ENCODE assay signal across 10 cellular contexts in genomic region chr9:14326264-14326826, GRCh38. TPM values are rescaled to one million over a fixed set of nuclear protein-coding genes. Genes with fewer than 3 reads are reported as not detected.
A peak's percentile ranks its signal among the peaks of the same experiment; 100 is the strongest.
DNase-seq lines count a peak whose midpoint lies in the region; ATAC-seq, FAIRE-seq and TF ChIP-seq lines count a peak whose summit lies in the region.
"Had no signal": no experiment of that assay in that cellular context is flagged by ENCODE, and none has a peak within 500 bp of the region (broad histone marks: within the 10 kb centered on the region; RNA-seq: fewer than 3 reads in every experiment).

No MANE protein-coding gene starts in this region.

- BruUV-seq in MCF 10A (replicated peaks; lab: Mats Ljungman, UMichigan), result no TSS peak

- H3K4me3 Mint-ChIP-seq in MCF 10A (ENCODE audit: unreplicated experiment), result no peak overlapping the region
- H3K4me3 Mint-ChIP-seq in type B pancreatic cell, result no peak overlapping the region
- H3K4me3 Mint-ChIP-seq: natural killer cell had no signal

- no peaks in the 10 kb centered on the region for H3K36me3 ChIP-seq in ascending aorta
- H3K36me3 ChIP-seq: upper lobe of right lung had no signal

- H3K4me3 ChIP-seq in A549, result no peak overlapping the region
- H3K4me3 ChIP-seq in ascending aorta, result peak overlapping the region in 1 of 2 donors; percentile 5
- H3K4me3 ChIP-seq: upper lobe of right lung had no signal

- 60% methylated on average over 3 of the region's 3 CpGs for WGBS in A549 (ENCODE audit: missing lambda C conversion rate)

- no peak for FAIRE-seq in A549 (lab: Jason Lieb, UNC)

- TF ChIP-seq POLR2A in A549 (IDR thresholded peaks at IDR 0.05; ENCODE audit: low read length), result no peak

- ATAC-seq in A549 (no peak), GM19438 (IDR thresholded peaks at IDR 0.05; ENCODE audit: low read depth, unreplicated experiment) (peak; percentile 26), GM21526 (IDR thresholded peaks at IDR 0.05; ENCODE audit: low FRiP score, unreplicated experiment) (no peak)
- ATAC-seq: upper lobe of right lung had no signal

- TF ChIP-seq CTCF in A549 (IDR thresholded peaks at IDR 0.05) (no peak), MCF 10A (IDR thresholded peaks at IDR 0.05; ENCODE audit: unreplicated experiment) (no peak), type B pancreatic cell (conservative IDR thresholded peaks at IDR 0.05) (no peak), ascending aorta (IDR thresholded peaks at IDR 0.05) (no peak)

- peaks cover 27% of the 10 kb centered on the region for H3K4me1 ChIP-seq in A549
- H3K4me1 ChIP-seq in ascending aorta, result peaks cover 4 to 10% of the 10 kb centered on the region in 2 donors

- H3K36me3 Mint-ChIP-seq in MCF 10A (ENCODE audit: insufficient read depth, unreplicated experiment) (no peaks in the 10 kb centered on the region), type B pancreatic cell (no peaks in the 10 kb centered on the region)
- H3K36me3 Mint-ChIP-seq: natural killer cell had no signal

- peak overlapping the region; percentile 0 to 28; a peak in 2 of 6 replicates for H3K27ac ChIP-seq in A549
- H3K27ac ChIP-seq in ascending aorta, result peak overlapping the region in 1 of 2 donors; percentile 57
- H3K27ac ChIP-seq: upper lobe of right lung had no signal

- CTCF ChIA-PET in A549 (lab: Yijun Ruan, JAX) (interaction anchor here (1.4 to 2.3 kb wide), 3 partner anchors 21 to 27 kb away, joined by 4 to 11 read pairs (median 5); no protein-coding TSS in a partner anchor), MCF 10A (lab: Yijun Ruan, JAX) (interaction anchor here (0.6 to 5.4 kb wide), 9 partner anchors 15 to 1281 kb away, joined by 3 to 35 read pairs (median 3); no protein-coding TSS in a partner anchor)

- no peaks in the 10 kb centered on the region for H3K9me3 ChIP-seq in A549
- no peaks in the 10 kb centered on the region for H3K9me3 ChIP-seq in ascending aorta
- H3K9me3 ChIP-seq: upper lobe of right lung had no signal

- POLR2A ChIA-PET in A549 (lab: Yijun Ruan, JAX) (interaction anchor here (0.6 to 1.2 kb wide), 5 partner anchors 10 to 1291 kb away, joined by 4 to 6 read pairs (median 5); no protein-coding TSS in a partner anchor), MCF 10A (lab: Yijun Ruan, JAX) (interaction anchor here (0.6 to 4.3 kb wide), 13 partner anchors 12 to 682 kb away, joined by 3 to 53 read pairs (median 4); partner anchors contain the start of gene NFIB)

- no peak for TF ChIP-seq EP300 in A549 (IDR thresholded peaks at IDR 0.05)

- peak overlapping the region; percentile 43 for H3K4me2 ChIP-seq in A549

- 0 out of 5 replicates have a peak, but pooled peaks of 1 of the 2 experiments have one; percentile 11 for TF ChIP-seq RAD21 in A549 (conservative IDR thresholded peaks at IDR 0.05 in 1 of 2, IDR thresholded peaks at IDR 0.05 in 1 of 2)

- no peaks in the 10 kb centered on the region for H3K27me3 Mint-ChIP-seq in MCF 10A (ENCODE audit: insufficient read depth, unreplicated experiment)
- H3K27me3 Mint-ChIP-seq in type B pancreatic cell, result peaks cover 5% of the 10 kb centered on the region

- intact Hi-C loops in MCF 10A (cut with micrococcal nuclease), result loop anchor here (10.0 kb wide), 2 partner anchors 382 to 462 kb away; no protein-coding TSS in a partner anchor
- intact Hi-C loops in ascending aorta (cut with DNase I), result loop anchor here (10.0 kb wide), 1 partner anchor 422 kb away; no protein-coding TSS in a partner anchor

- H3K27ac Mint-ChIP-seq in MCF 10A (ENCODE audit: low read depth, unreplicated experiment) (no peak overlapping the region), type B pancreatic cell (no peak overlapping the region)
- H3K27ac Mint-ChIP-seq: natural killer cell had no signal

- peak in 1 of 2 experiments; percentile 47 for DNase-seq in A549 (ENCODE audit: low read depth in 1 of 2, low spot score in 1 of 2)
- peak; percentile 93 for DNase-seq in NCI-H2029 (lab: John Stamatoyannopoulos, UW)
- DNase-seq in MCF 10A (ENCODE audit: unreplicated experiment), result peak; percentile 76
- no peak for DNase-seq in type B pancreatic cell (ENCODE audit: extremely low spot score, unreplicated experiment)
- DNase-seq in ascending aorta (ENCODE audit: low spot score in 2 of 2), result no peak
- no peak for DNase-seq in NCI-H524 treated with DMSO at 0.1 percent for 48 hours (lab: John Stamatoyannopoulos, UW)
- DNase-seq: natural killer cell, upper lobe of right lung had no signal

- H3K27me3 ChIP-seq in ascending aorta, result no peaks in the 10 kb centered on the region
- H3K27me3 ChIP-seq: upper lobe of right lung had no signal

- H3K4me1 Mint-ChIP-seq in MCF 10A (ENCODE audit: insufficient read depth, unreplicated experiment) (peaks cover 22% of the 10 kb centered on the region), type B pancreatic cell (ENCODE audit: unreplicated experiment) (peaks cover 9% of the 10 kb centered on the region)

- H3K9me3 Mint-ChIP-seq in MCF 10A (ENCODE audit: unreplicated experiment) (no peaks in the 10 kb centered on the region), type B pancreatic cell (no peaks in the 10 kb centered on the region)
- H3K9me3 Mint-ChIP-seq: natural killer cell had no signal

TF ChIP-seq in A549, 52 proteins besides CTCF, POLR2A, EP300 and RAD21:
- TF ChIP-seq TP53 (CRISPR knock-in tag; IDR thresholded peaks at IDR 0.05) (no peak), MAX (IDR thresholded peaks at IDR 0.05) (no peak), JUNB (IDR thresholded peaks at IDR 0.05) (peak; percentile 28; the same call in 1 of the 2 replicates), ZFP36 (IDR thresholded peaks at IDR 0.05; ENCODE audit: borderline replicate concordance, partially characterized antibody) (no peak), FOSL2 (IDR thresholded peaks at IDR 0.05) (no peak), FOSL2 (CRISPR knock-in tag; IDR thresholded peaks at IDR 0.05) (0 out of 2 replicates have a peak, but pooled peaks have one; percentile 30), PBX3 (IDR thresholded peaks at IDR 0.05) (no peak), ZSCAN20 (CRISPR knock-in tag; IDR thresholded peaks at IDR 0.05) (no peak), HDAC2 (IDR thresholded peaks at IDR 0.05) (no peak), FOXS1 (CRISPR knock-in tag; IDR thresholded peaks at IDR 0.05) (no peak), BHLHE40 (IDR thresholded peaks at IDR 0.05; ENCODE audit: low read depth, low read length) (no peak), HMGXB4 (CRISPR knock-in tag; IDR thresholded peaks at IDR 0.05; ENCODE audit: borderline replicate concordance) (no peak), JUN (IDR thresholded peaks at IDR 0.05) (no peak), E2F6 (IDR thresholded peaks at IDR 0.05; ENCODE audit: borderline replicate concordance, low read depth) (no peak), ZC3H11A (IDR thresholded peaks at IDR 0.05) (no peak), ESRRA (IDR thresholded peaks at IDR 0.05; ENCODE audit: borderline replicate concordance, low read length) (no peak)

RNA-seq across cellular contexts. Expression of gene NFIB, which starts 12.4 kb away (rescaled TPM):
- polyA plus RNA-seq in A549 (2011; rRNA removed) (21.7 and 27.1 TPM in 2 replicates), A549 (2017; fragmentation: RNase III; extraction: RNeasy Plus Mini Kit Qiagen cat#74134 plus additional on column Dnase treatment) (10.7 to 13.2 TPM (median 12.0 TPM) in 3 replicates)
- 7.4 and 8.2 TPM in 2 replicates for polyA plus RNA-seq in A549 (2012; cell fraction: cytosol; rRNA removed)
- polyA plus RNA-seq in A549 (2012; cell fraction: nucleus; rRNA removed), result 7.4 and 11.4 TPM in 2 replicates
- polyA minus RNA-seq in A549 (2011; rRNA and poly(A)+ RNA removed), result 59.3 and 63.6 TPM in 2 replicates
- total RNA-seq in MCF 10A (2022) (52.2 and 70.8 TPM in 2 replicates), type B pancreatic cell (ENCODE audit: low replicate concordance) (62.9 and 76.4 TPM in 2 replicates), ascending aorta (99.9 TPM)

Comparison
In these comparisons a context has a peak if more than half of its experiments do, and no peak if none do; other contexts are left out.
1. DNase-seq: peak in NCI-H2029 (single experiment) and MCF 10A (single experiment); none in type B pancreatic cell (single experiment), ascending aorta (0 of 2) and NCI-H524 treated with DMSO at 0.1 percent for 48 hours (single experiment).